8 cellular contexts compared by ENCODE assay signal in genomic region chr20:25862967-25863530, GRCh38.
DNase-seq lines count a peak whose midpoint lies in the region; TF ChIP-seq lines count a peak whose summit lies in the region.
"Not testable (repeated sequence)": the region's sequence is repeated elsewhere in the genome, so short reads cannot be mapped to it uniquely, and the experiment has no call there.

No MANE protein-coding gene starts in this region.

- H3F3A ChIP-seq in SU-DHL-6 (ENCODE audit: insufficient read depth), result not testable (repeated sequence)

- H3K9me3 ChIP-seq in SU-DHL-6 (ENCODE audit: insufficient read depth, low read length), result not testable (repeated sequence)

- peaks cover 68% of the 10 kb centered on the region for H3K4me1 Mint-ChIP-seq in activated naive CD4-positive, alpha-beta T cell treated with anti-CD3 and anti-CD28 coated beads, Interleukin-2, amount 10 ng/mL, durations not matched to agents 7 days and 5 days
- peaks cover 16% of the 10 kb centered on the region for H3K4me1 Mint-ChIP-seq in nephron

- peak; percentile 46 for DNase-seq in DMS114 treated with DMSO at 0.1 percent for 48 hours (lab: John Stamatoyannopoulos, UW; ENCODE audit: unreplicated experiment)
- DNase-seq in HCEC 1CT, result peak; percentile 75
- peak; percentile 69 for DNase-seq in NCI-H146 (lab: John Stamatoyannopoulos, UW)
- peak; percentile 87 for DNase-seq in activated naive CD4-positive, alpha-beta T cell treated with anti-CD3 and anti-CD28 coated beads, Interleukin-2, amount 10 ng/mL, durations not matched to agents 7 days and 5 days
- DNase-seq in foreskin melanocyte, result peak; percentile 75
- DNase-seq in stimulated activated CD8-positive, alpha-beta memory T cell treated with anti-CD3 and anti-CD28 coated beads, Interleukin-7, amount 100 ng/mL, for 4 hours (ENCODE audit: low read depth in 2 of 2), result peak; percentile 63 to 73

- peak overlapping the region; percentile 90 for H2AFZ ChIP-seq in SU-DHL-6 (ENCODE audit: low read depth, low read length, severe bottlenecking)

- H3K4me3 ChIP-seq in SU-DHL-6 (ENCODE audit: insufficient read depth, low read length, poor library complexity, severe bottlenecking), result peak overlapping the region; percentile 57

- peaks cover 100% of the 10 kb centered on the region for H3K27me3 Mint-ChIP-seq in activated naive CD4-positive, alpha-beta T cell treated with anti-CD3 and anti-CD28 coated beads, Interleukin-2, amount 10 ng/mL, durations not matched to agents 7 days and 5 days
- H3K27me3 Mint-ChIP-seq in nephron (ENCODE audit: low read depth), result peaks cover 93% of the 10 kb centered on the region

- H3K4me3 Mint-ChIP-seq in activated naive CD4-positive, alpha-beta T cell treated with anti-CD3 and anti-CD28 coated beads, Interleukin-2, amount 10 ng/mL, durations not matched to agents 7 days and 5 days, result peak overlapping the region; percentile 60
- H3K4me3 Mint-ChIP-seq in nephron, result peak overlapping the region; percentile 76 to 83 (median 81)

- CTCF ChIA-PET in activated naive CD4-positive, alpha-beta T cell treated with anti-CD3 and anti-CD28 coated beads, Interleukin-2, amount 10 ng/mL, durations not matched to agents 7 days and 5 days (lab: Charles Lee), result not testable (repeated sequence)

- not testable (repeated sequence) for H3K9me3 Mint-ChIP-seq in activated naive CD4-positive, alpha-beta T cell treated with anti-CD3 and anti-CD28 coated beads, Interleukin-2, amount 10 ng/mL, durations not matched to agents 7 days and 5 days; nephron

- H3K36me3 ChIP-seq in SU-DHL-6 (ENCODE audit: low read length), result not testable (repeated sequence)

- not testable (repeated sequence) for H4K20me1 ChIP-seq in SU-DHL-6 (ENCODE audit: low read depth, low read length)

- H3K9ac ChIP-seq in SU-DHL-6 (ENCODE audit: low read length), result peak overlapping the region; percentile 55

- H3K27me3 ChIP-seq in SU-DHL-6 (ENCODE audit: low read length), result not testable (repeated sequence)

- TF ChIP-seq CTCF in SU-DHL-6 (IDR thresholded peaks at IDR 0.05; ENCODE audit: insufficient read depth, low read length, poor library complexity, severe bottlenecking); nephron (IDR thresholded peaks at IDR 0.05; ENCODE audit: unreplicated experiment in 3 of 3): not testable (repeated sequence)

- not testable (repeated sequence) for H3K79me2 ChIP-seq in SU-DHL-6 (ENCODE audit: insufficient read depth, low read length)

- not testable (repeated sequence) for H3K27ac Mint-ChIP-seq in activated naive CD4-positive, alpha-beta T cell treated with anti-CD3 and anti-CD28 coated beads, Interleukin-2, amount 10 ng/mL, durations not matched to agents 7 days and 5 days; nephron

- not testable (repeated sequence) for H3K9me2 ChIP-seq in SU-DHL-6 (replicated peaks; ENCODE audit: insufficient read depth, low read length)

- H3K27ac ChIP-seq in SU-DHL-6 (ENCODE audit: low read depth, low read length), result not testable (repeated sequence)

- not testable (repeated sequence) for H3K36me3 Mint-ChIP-seq in activated naive CD4-positive, alpha-beta T cell treated with anti-CD3 and anti-CD28 coated beads, Interleukin-2, amount 10 ng/mL, durations not matched to agents 7 days and 5 days; nephron (ENCODE audit: low read depth)

- H3K4me2 ChIP-seq in SU-DHL-6 (ENCODE audit: low read depth, low read length, poor library complexity, severe bottlenecking), result peak overlapping the region; percentile 49
